ENCODE assay signal across 8 cellular contexts in the genomic region with DNA sequence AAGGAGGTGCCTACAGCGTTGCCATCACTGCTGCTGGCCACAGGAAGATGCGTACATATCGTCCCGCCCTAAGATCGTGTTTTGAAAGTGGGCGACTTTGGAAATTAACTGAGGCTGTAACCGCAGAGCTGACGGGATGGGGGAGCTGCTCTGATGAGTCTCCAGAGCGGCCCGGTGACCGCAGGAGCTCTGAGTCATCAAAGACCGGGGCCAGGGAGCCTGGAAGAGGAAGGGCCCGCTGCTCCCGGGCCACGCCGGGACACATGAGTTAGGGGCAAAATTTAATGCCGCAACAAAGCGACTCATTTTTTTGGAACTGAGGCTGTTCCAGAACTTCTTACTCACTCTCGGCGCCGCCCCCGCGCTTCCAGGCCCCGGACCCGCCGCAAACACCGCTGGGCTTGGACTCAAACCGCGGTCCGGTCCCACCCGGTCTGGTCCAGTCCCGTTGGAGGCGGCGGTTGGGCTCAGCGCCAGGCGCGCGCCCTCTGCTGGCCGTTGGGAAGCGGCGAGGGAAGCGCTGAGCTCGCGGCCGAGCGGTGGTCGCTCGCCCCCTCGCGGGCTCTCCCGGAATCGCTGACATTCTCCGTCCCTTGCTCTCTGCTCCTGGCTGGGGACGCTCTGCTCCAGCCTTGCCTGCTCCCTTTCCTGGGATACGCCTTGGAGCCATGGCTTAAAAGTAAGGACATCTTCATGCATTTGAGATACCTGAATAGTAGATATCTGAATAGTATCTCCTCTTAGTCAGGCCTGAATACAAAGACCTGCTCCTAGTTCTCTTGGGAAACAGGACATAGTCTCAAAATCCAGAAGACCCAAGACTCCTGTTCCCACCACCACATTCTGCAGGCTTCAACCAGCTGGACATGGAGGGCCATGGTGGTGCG. TPM values are rescaled to one million over a fixed set of nuclear protein-coding genes. Genes with fewer than 3 reads are reported as not detected.
DNase-seq lines count a peak whose midpoint lies in the region; ATAC-seq and TF ChIP-seq lines count a peak whose summit lies in the region.
"Not testable (repeated sequence)": the region's sequence is repeated elsewhere in the genome, so short reads cannot be mapped to it uniquely, and the experiment has no call there.

No MANE protein-coding gene starts in this region.

- DNase-seq in ACHN (peak; percentile 4), H4 (ENCODE audit: low spot score) (peak; percentile 14), cardiac fibroblast (ENCODE audit: low read depth in 2 of 2) (peak; percentile 4 to 5), iPS-NIHi7 (ENCODE audit: extremely low spot score) (peak; percentile 40), retina (peak; percentile 61)

- in situ Hi-C loops in ACHN (cut with HindIII; ENCODE audit: low pct_ligation_motif_present, low pct_unique_long_range_greater_than_20kb, low sequenced_read_pairs): not testable (repeated sequence)

- H3K4me3 ChIP-seq in cardiac fibroblast (replicated peaks in 1 of 2; ENCODE audit: low read depth in 2 of 2, low read length in 2 of 2): not testable (repeated sequence)

- peak; percentile 18 for TF ChIP-seq CTCF in cardiac fibroblast (IDR thresholded peaks at IDR 0.05; ENCODE audit: low read depth, low read length)

- peak; percentile 63 for ATAC-seq in GM18511 (IDR thresholded peaks at IDR 0.05; ENCODE audit: unreplicated experiment)
- ATAC-seq in HG03565 (IDR thresholded peaks at IDR 0.05; ENCODE audit: unreplicated experiment): peak; percentile 66
- peak; percentile 82 for ATAC-seq in SK-N-SH treated with all-trans-retinoic acid at 6 μM for 48 hours

RNA-seq across cellular contexts. Expression of a gene that starts 39.5 kb away (rescaled TPM):
- total RNA-seq in H4 (2014; rRNA removed; shearing (Covaris generic)): 7.3 and 9.8 TPM in 2 replicates

RNA-seq across cellular contexts. Expression of a gene that starts 54.8 kb away (rescaled TPM):
- 2.3 and 2.4 TPM in 2 replicates for total RNA-seq in H4 (2014; rRNA removed; shearing (Covaris generic))

Comparison
In these comparisons a context has a peak if more than half of its experiments do, and no peak if none do; other contexts are left out.
1. DNase-seq: peak in every context shown above with its lines; median percentile 61 in retina; 40 in iPS-NIHi7; 14 in H4; 4 in cardiac fibroblast; 4 in ACHN.